Comparison of ENCODE assay signal across 11 cellular contexts in genomic region chr11:61345954-61346814, GRCh38. TPM values are rescaled to one million over a fixed set of nuclear protein-coding genes. Genes with fewer than 3 reads are reported as not detected.
DNase-seq lines count a peak whose midpoint lies in the region; TF ChIP-seq lines count a peak whose summit lies in the region.
"Had no signal": no experiment of that assay in that cellular context is flagged by ENCODE, and none has a peak within 500 bp of the region (broad histone marks: within the 10 kb centered on the region; RNA-seq: fewer than 3 reads in every experiment).

No MANE protein-coding gene starts in this region.

- H3K36me3 Mint-ChIP-seq in brain: no peaks in the 10 kb centered on the region

- no peak overlapping the region for H3K4me3 Mint-ChIP-seq in brain

- no peaks in the 10 kb centered on the region for H3K9me3 Mint-ChIP-seq in brain

- in situ Hi-C loops in KBM-7 (cut with MboI; ENCODE audit: low pct_unique_long_range_greater_than_20kb, low sequenced_read_pairs): no loop called here

- DNase-seq in Kasumi-1 (lab: John Stamatoyannopoulos, UW): peak; percentile 11 to 34
- peak; percentile 70 for DNase-seq in posterior vena cava (ENCODE audit: low spot score)
- no peak for DNase-seq in KBM-7
- DNase-seq in dermis blood vessel endothelial cell: no peak
- DNase-seq in NCI-H2171 treated with DMSO at 0.1 percent for 48 hours (lab: John Stamatoyannopoulos, UW): no peak
- DNase-seq: activated CD4-positive, CD25-positive, alpha-beta regulatory T cell; hippocampal formation; NCI-H1417 treated with DMSO at 0.1 percent for 48 hours; SIG-M5; stimulated activated CD4-positive, alpha-beta T cell treated with anti-CD3 and anti-CD28 coated beads, Interleukin-1b, Interleukin-23, amount 100 ng/mL, for 48 hours had no signal

- peak overlapping the region in 4 of 5 experiments; percentile 23 to 94 (median 78) for H3K27ac Mint-ChIP-seq in brain

- H3K27me3 Mint-ChIP-seq in brain: no peaks in the 10 kb centered on the region

- peaks cover 6% of the 10 kb centered on the region for H3K4me1 Mint-ChIP-seq in brain

- no peak for TF ChIP-seq CTCF in brain (conservative IDR thresholded peaks at IDR 0.05)

- intact Hi-C loops in posterior vena cava (cut with DNase I): no loop called here

RNA-seq across cellular contexts. Expression of gene TKFC, which starts 13.2 kb away (rescaled TPM):
- 70.0 TPM for polyA plus RNA-seq in brain (ENCODE audit: insufficient read depth, low read depth, low replicate concordance)
- total RNA-seq in posterior vena cava: 10 to 100 TPM; 15.2 to 24.6 TPM
- 27.2 and 33.9 TPM in 2 replicates for total RNA-seq in dermis blood vessel endothelial cell

RNA-seq across cellular contexts. Expression of gene DDB1, which starts 13.3 kb away (rescaled TPM):
- polyA plus RNA-seq in brain (ENCODE audit: insufficient read depth, low read depth, low replicate concordance): 255 TPM
- 100 to 1,000 TPM; 142 to 151 TPM for total RNA-seq in posterior vena cava
- 328 and 389 TPM in 2 replicates for total RNA-seq in dermis blood vessel endothelial cell

RNA-seq across cellular contexts. Expression of gene CYB561A3, which starts 15.5 kb away (rescaled TPM):
- 35.7 TPM for polyA plus RNA-seq in brain (ENCODE audit: insufficient read depth, low read depth, low replicate concordance)
- total RNA-seq in posterior vena cava (10 to 100 TPM; 28.9 to 33.6 TPM), dermis blood vessel endothelial cell (58.4 and 75.4 TPM in 2 replicates)

RNA-seq across cellular contexts. Expression of gene TMEM138, which starts 16.0 kb away (rescaled TPM):
- polyA plus RNA-seq in brain (ENCODE audit: insufficient read depth, low read depth, low replicate concordance): 26.1 TPM
- total RNA-seq in posterior vena cava: 10 to 100 TPM; 36.0 to 49.2 TPM
- 12.6 and 12.8 TPM in 2 replicates for total RNA-seq in dermis blood vessel endothelial cell

RNA-seq across cellular contexts. Expression of gene TMEM216, which starts 46.2 kb away (rescaled TPM):
- 15.5 TPM for polyA plus RNA-seq in brain (ENCODE audit: insufficient read depth, low read depth, low replicate concordance)
- 1 to 10 TPM; 7.0 to 7.1 TPM for total RNA-seq in posterior vena cava
- total RNA-seq in dermis blood vessel endothelial cell: 8.8 and 14.0 TPM in 2 replicates

Comparison
In these comparisons a context has a peak if more than half of its experiments do, and no peak if none do; other contexts are left out.
1. DNase-seq: peak in Kasumi-1 (2 of 2) and posterior vena cava (single experiment); none in KBM-7 (single experiment), dermis blood vessel endothelial cell (single experiment) and NCI-H2171 treated with DMSO at 0.1 percent for 48 hours (single experiment).